1 cellular context compared by ENCODE assay signal in the genomic region with DNA sequence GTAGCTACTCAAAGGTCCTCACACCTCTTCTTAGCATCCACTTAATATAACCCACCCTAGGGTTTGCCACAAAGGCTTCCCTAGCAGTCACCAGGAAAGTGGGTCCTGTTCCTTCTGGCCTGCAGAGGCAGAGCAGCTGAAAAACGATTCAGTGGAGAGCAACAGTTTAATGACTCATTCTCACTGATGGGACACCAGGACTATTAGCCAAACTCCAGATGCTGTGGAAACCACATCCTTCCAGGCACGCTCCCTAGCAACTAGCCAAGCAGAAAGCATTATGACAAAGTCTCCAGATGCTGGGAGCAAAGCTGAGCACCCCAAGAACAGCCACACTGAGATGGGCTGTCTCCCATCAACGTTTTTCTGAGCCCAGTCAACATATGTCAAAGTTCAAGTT.
TF ChIP-seq lines count a peak whose summit lies in the region.

No MANE protein-coding gene starts in this region.

TF ChIP-seq in A549, 52 proteins besides CTCF, POLR2A, EP300 and RAD21 (continued from another document):
- TF ChIP-seq NFE2L2 (conservative IDR thresholded peaks at IDR 0.05; ENCODE audit: low read length) = no peak
